Comparison of ENCODE assay signal across 7 cellular contexts in genomic region chr7:192035-192649, GRCh38. TPM values are rescaled to one million over a fixed set of nuclear protein-coding genes. Genes with fewer than 3 reads are reported as not detected.
DNase-seq lines count a peak whose midpoint lies in the region; ATAC-seq and TF ChIP-seq lines count a peak whose summit lies in the region.

Gene FAM20C, plus strand, starts transcription at chr7:192571. Its CDS starts 629 bp downstream, at chr7:193200.

- H3K27me3 ChIP-seq in Panc1 (ENCODE audit: control insufficient read depth, insufficient read depth, low read length): no peaks in the 10 kb centered on the region
- H3K27me3 ChIP-seq in adipocyte (replicated peaks; ENCODE audit: control insufficient read depth, insufficient read depth, low read length): peaks cover 4% of the 10 kb centered on the region
- H3K27me3 ChIP-seq in neural progenitor cell: peaks cover 82% of the 10 kb centered on the region
- H3K27me3 ChIP-seq in suprapubic skin: no peaks in the 10 kb centered on the region

- H3K4me2 ChIP-seq in neural progenitor cell: peak within 1 kb of the TSS; percentile 89

- TF ChIP-seq CTCF in HFF-Myc (IDR thresholded peaks at IDR 0.05; ENCODE audit: low read depth, low read length, missing control alignments): no peak
- no peak for TF ChIP-seq CTCF in Panc1 (IDR thresholded peaks at IDR 0.05)
- no peak for TF ChIP-seq CTCF in glutamatergic neuron (IDR thresholded peaks at IDR 0.05; ENCODE audit: partially characterized antibody, unreplicated experiment)
- TF ChIP-seq CTCF in neural progenitor cell (IDR thresholded peaks at IDR 0.05): no peak
- no peak for TF ChIP-seq CTCF in suprapubic skin (IDR thresholded peaks at IDR 0.05)

- H3K4me1 ChIP-seq in Panc1 (ENCODE audit: control insufficient read depth, insufficient read depth, low read length) (peaks cover 16% of the 10 kb centered on the region), adipocyte (ENCODE audit: control insufficient read depth, insufficient read depth, low read length) (peaks cover 31% of the 10 kb centered on the region), neural progenitor cell (peaks cover 23% of the 10 kb centered on the region), suprapubic skin (peaks cover 49% of the 10 kb centered on the region)

- peaks cover 30% of the 10 kb centered on the region for H4K20me1 ChIP-seq in neural progenitor cell (ENCODE audit: low read depth)

- H3K4me3 Mint-ChIP-seq in glutamatergic neuron (ENCODE audit: unreplicated experiment): peak within 1 kb of the TSS; percentile 91
- peak within 1 kb of the TSS; percentile 94 for H3K4me3 Mint-ChIP-seq in neural progenitor cell

- H3K4me1 Mint-ChIP-seq in glutamatergic neuron (ENCODE audit: low read depth, unreplicated experiment) (peaks cover 50% of the 10 kb centered on the region), neural progenitor cell (peaks cover 60% of the 10 kb centered on the region)

- intact Hi-C loops in Panc1 (cut with micrococcal nuclease; ENCODE audit: unreplicated experiment): no loop called here

- H3K9me3 Mint-ChIP-seq in glutamatergic neuron (ENCODE audit: unreplicated experiment) (peaks cover 39% of the 10 kb centered on the region), neural progenitor cell (no peaks in the 10 kb centered on the region)

- peak within 1 kb of the TSS; percentile 79 for H3K4me3 ChIP-seq in HFF-Myc (replicated peaks; ENCODE audit: low read depth, low read length)
- H3K4me3 ChIP-seq in Panc1 (ENCODE audit: low read depth in 2 of 2, low read length in 2 of 2): peak within 1 kb of the TSS; percentile 63 to 78
- H3K4me3 ChIP-seq in adipocyte (ENCODE audit: low read length): peak within 1 kb of the TSS; percentile 91
- H3K4me3 ChIP-seq in neural progenitor cell: peak within 1 kb of the TSS; percentile 57
- peak within 1 kb of the TSS; percentile 82 for H3K4me3 ChIP-seq in suprapubic skin

- CTCF ChIA-PET in Panc1 (lab: Charles Lee): interaction anchor here (0.6 to 1.1 kb wide), 2 partner anchors 129 to 148 kb away, joined by 3 to 5 read pairs; no protein-coding TSS in a partner anchor

- H3K27ac ChIP-seq in Panc1 (ENCODE audit: low read length): no peak within 1 kb of the TSS
- no peak within 1 kb of the TSS for H3K27ac ChIP-seq in neural progenitor cell
- H3K27ac ChIP-seq in suprapubic skin: peak within 1 kb of the TSS; percentile 87

- H3K9ac ChIP-seq in adipocyte (ENCODE audit: low read length): peak within 1 kb of the TSS; percentile 93
- no peak within 1 kb of the TSS for H3K9ac ChIP-seq in neural progenitor cell

- H3K36me3 Mint-ChIP-seq in glutamatergic neuron (ENCODE audit: unreplicated experiment): peaks cover 6% of the 10 kb centered on the region
- H3K36me3 Mint-ChIP-seq in neural progenitor cell: peaks cover 13% of the 10 kb centered on the region

- peak within 1 kb of the TSS; percentile 90 for H2AFZ ChIP-seq in neural progenitor cell (replicated peaks)

- peak in 1 of 2 donors; percentile 58 for TF ChIP-seq POLR2A in suprapubic skin (IDR thresholded peaks at IDR 0.05)

- in situ Hi-C loops in Panc1 (cut with HindIII; ENCODE audit: low pct_unique_long_range_greater_than_20kb, low sequenced_read_pairs): no loop called here

- peak within 1 kb of the TSS; percentile 100 for H3K27ac Mint-ChIP-seq in glutamatergic neuron (ENCODE audit: unreplicated experiment)
- peak within 1 kb of the TSS; percentile 72 for H3K27ac Mint-ChIP-seq in neural progenitor cell

- H3K36me3 ChIP-seq in Panc1 (ENCODE audit: control insufficient read depth, insufficient read depth, low read length) (peaks cover 2% of the 10 kb centered on the region; the same call in 1 of the 2 replicates), adipocyte (ENCODE audit: control insufficient read depth, insufficient read depth, low read length, severe bottlenecking) (peaks cover 20% of the 10 kb centered on the region), neural progenitor cell (no peaks in the 10 kb centered on the region), suprapubic skin (peaks cover 17% of the 10 kb centered on the region)

- no TSS peak for BruUV-seq in Panc1 (replicated peaks; lab: Mats Ljungman, UMichigan)

- no peak for TF ChIP-seq EP300 in suprapubic skin (IDR thresholded peaks at IDR 0.05)

- H3K9me3 ChIP-seq in Panc1 (ENCODE audit: control insufficient read depth, insufficient read depth, low read depth, low read length) (no peaks in the 10 kb centered on the region), adipocyte (ENCODE audit: control insufficient read depth, low read length) (no peaks in the 10 kb centered on the region), neural progenitor cell (ENCODE audit: low read depth) (no peaks in the 10 kb centered on the region), suprapubic skin (no peaks in the 10 kb centered on the region)

- peaks cover 16% of the 10 kb centered on the region for H3F3A ChIP-seq in neural progenitor cell (ENCODE audit: low read depth)

- ATAC-seq in Panc1 (peak; percentile 88), HG02623 (IDR thresholded peaks at IDR 0.05; ENCODE audit: unreplicated experiment) (no peak)

- no CpG with 5 or more reads among the region's 84 CpGs for WGBS in suprapubic skin

- POLR2A ChIA-PET in Panc1 (lab: Charles Lee): interaction anchor here (0.6 to 0.7 kb wide), 3 partner anchors 42 to 280 kb away, joined by 3 to 8 read pairs (median 3); no protein-coding TSS in a partner anchor

- H3K27me3 Mint-ChIP-seq in glutamatergic neuron (ENCODE audit: unreplicated experiment) (peaks cover 22% of the 10 kb centered on the region), neural progenitor cell (ENCODE audit: insufficient read depth, low read depth) (peaks cover 19% of the 10 kb centered on the region)

- no peaks in the 10 kb centered on the region for H3K79me2 ChIP-seq in neural progenitor cell (ENCODE audit: low read depth)

- DNase-seq in HFF-Myc (ENCODE audit: extremely low read depth, low read depth) (no peak), Panc1 (ENCODE audit: low read depth, low spot score) (no peak), adipocyte (ENCODE audit: low read depth) (peak; percentile 97), glutamatergic neuron (peak; percentile 84), neural progenitor cell (ENCODE audit: low spot score) (peak; percentile 77), suprapubic skin (ENCODE audit: low spot score in 2 of 2) (peak; percentile 87 to 90)

RNA-seq across cellular contexts. Expression of gene FAM20C, which starts in this region (rescaled TPM):
- 62.4 TPM for total RNA-seq in Panc1 (2021; ENCODE audit: unreplicated experiment)
- polyA plus RNA-seq in Panc1 (2012; ENCODE audit: insufficient read length): 91.8 TPM
- total RNA-seq in glutamatergic neuron (ENCODE audit: unreplicated experiment): 199 TPM
- 3.8 and 4.7 TPM in 2 replicates for total RNA-seq in neural progenitor cell (ENCODE audit: low replicate concordance)
- 10 to 100 TPM; 15.8 to 20.4 (median 18.7) TPM for total RNA-seq in suprapubic skin

Comparison
In these comparisons a context has a peak if more than half of its experiments do, and no peak if none do; other contexts are left out.
1. DNase-seq: peak in adipocyte (single experiment), glutamatergic neuron (single experiment), neural progenitor cell (single experiment) and suprapubic skin (2 of 2); none in HFF-Myc (single experiment) and Panc1 (single experiment).
2. Peak in every context shown above with its lines, with median percentiles within 50 percentile points of each other: H3K4me3 ChIP-seq.